Comparison of ENCODE assay signal across 8 cellular contexts in the genomic region with DNA sequence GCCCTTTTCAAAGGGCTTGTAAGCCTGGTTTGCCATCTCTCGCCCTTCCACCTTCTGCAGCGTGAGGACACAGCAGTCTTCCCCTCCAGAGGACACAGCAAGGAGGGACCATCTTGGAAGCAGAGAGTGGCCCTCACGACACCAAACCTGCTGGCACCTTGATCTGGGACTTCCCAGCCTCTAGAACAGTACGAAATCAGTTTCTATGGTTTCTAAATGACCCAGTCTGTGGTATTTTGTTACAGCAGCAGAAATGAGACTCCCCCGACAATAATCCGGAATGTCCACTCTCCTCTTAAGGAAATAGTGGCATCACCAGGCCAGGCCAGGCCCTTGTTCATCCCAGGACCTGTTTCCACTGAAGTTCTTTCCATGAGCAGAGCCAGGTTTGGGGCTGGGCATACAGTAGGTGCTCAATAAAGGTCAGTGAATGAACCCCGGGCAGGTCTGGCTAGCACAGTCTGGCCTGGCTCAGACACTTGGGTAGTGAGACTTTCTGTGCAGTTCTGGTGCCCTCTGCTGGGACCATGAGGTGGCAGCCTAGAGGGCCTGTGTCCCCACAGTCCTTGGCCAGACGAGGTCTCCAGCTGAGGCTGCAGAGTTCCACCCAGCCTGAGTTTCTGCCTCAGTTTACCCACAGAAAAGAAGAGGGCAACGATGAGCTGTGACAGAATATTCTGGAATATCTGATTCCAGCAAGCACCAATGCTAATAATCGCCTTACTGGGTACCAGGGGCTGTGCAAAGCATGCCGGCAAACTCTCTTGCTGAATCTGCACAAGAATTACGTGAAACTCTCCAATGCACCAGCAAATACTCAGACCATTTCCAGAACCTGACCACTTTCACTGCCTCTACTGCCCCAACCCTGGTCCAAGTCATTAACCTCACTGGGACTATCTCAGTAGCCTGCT. TPM values are rescaled to one million over a fixed set of nuclear protein-coding genes. Genes with fewer than 3 reads are reported as not detected.
DNase-seq lines count a peak whose midpoint lies in the region; ATAC-seq and TF ChIP-seq lines count a peak whose summit lies in the region.

No MANE protein-coding gene starts in this region.

- TF ChIP-seq CTCF in esophagus squamous epithelium (IDR thresholded peaks at IDR 0.05), result peak; percentile 75 to 92 (median 84)
- peak; percentile 70 to 79 (median 79) for TF ChIP-seq CTCF in nephron (IDR thresholded peaks at IDR 0.05; ENCODE audit: unreplicated experiment in 3 of 3)

- H3K4me3 ChIP-seq in NT2/D1 (ENCODE audit: insufficient read length, low read depth), result no peak overlapping the region
- no peak overlapping the region for H3K4me3 ChIP-seq in esophagus squamous epithelium

- peak; percentile 74 for ATAC-seq in GM18502 (IDR thresholded peaks at IDR 0.05; ENCODE audit: poor library complexity, unreplicated experiment)
- peak; percentile 71 for ATAC-seq in HG03439 (IDR thresholded peaks at IDR 0.05; ENCODE audit: unreplicated experiment)
- ATAC-seq in stimulated activated naive CD8-positive, alpha-beta T cell treated with anti-CD3 and anti-CD28 coated beads, Interleukin-15, Interleukin-2, amounts not matched to agents 100 U/mL and 50 U/mL, for 24 hours, result peak; percentile 93

- peaks cover 20% of the 10 kb centered on the region for H3K27me3 ChIP-seq in NT2/D1 (ENCODE audit: insufficient read depth, insufficient read length)
- no peaks in the 10 kb centered on the region for H3K27me3 ChIP-seq in esophagus squamous epithelium

- DNase-seq in A172 (ENCODE audit: low spot score) (peak; percentile 64), NT2/D1 (ENCODE audit: low read depth, low spot score) (peak; percentile 62), activated T-cell treated with anti-CD3 and anti-CD28 coated beads for 24 hours (ENCODE audit: low read depth) (peak; percentile 65), esophagus squamous epithelium (lab: John Stamatoyannopoulos, UW) (no peak)
- peak; percentile 77 for DNase-seq in stimulated activated naive CD8-positive, alpha-beta T cell treated with anti-CD3 and anti-CD28 coated beads, Interleukin-15, Interleukin-2, amounts not matched to agents 100 U/mL and 50 U/mL, for 24 hours

- H3K36me3 ChIP-seq in NT2/D1 (ENCODE audit: insufficient read depth, insufficient read length, low read length) (peaks cover 7% of the 10 kb centered on the region), esophagus squamous epithelium (no peaks in the 10 kb centered on the region)

- H3K27ac ChIP-seq in esophagus squamous epithelium, result no peak overlapping the region

- no peaks in the 10 kb centered on the region for H3K9me3 ChIP-seq in NT2/D1 (ENCODE audit: insufficient read depth, low read length)
- no peaks in the 10 kb centered on the region for H3K9me3 ChIP-seq in esophagus squamous epithelium

- no peak overlapping the region for H3K9ac ChIP-seq in NT2/D1 (ENCODE audit: insufficient read length, low read depth)

- H3K36me3 Mint-ChIP-seq in nephron (ENCODE audit: low read depth), result peaks cover 7% of the 10 kb centered on the region

- TF ChIP-seq POLR2A in esophagus squamous epithelium (IDR thresholded peaks at IDR 0.05), result no peak

- intact Hi-C loops in esophagus squamous epithelium (cut with DNase I), result loop anchor here (2.0 to 10.0 kb wide), 2 partner anchors 91 to 157 kb away; no protein-coding TSS in a partner anchor

- peaks cover 4% of the 10 kb centered on the region for H3K4me1 ChIP-seq in NT2/D1 (ENCODE audit: insufficient read depth, insufficient read length)
- peaks cover 3 to 21% (median 7%) of the 10 kb centered on the region in 3 donors for H3K4me1 ChIP-seq in esophagus squamous epithelium

- H3K27ac Mint-ChIP-seq in nephron, result peak overlapping the region in 2 of 3 experiments; percentile 40 to 51

- no peak overlapping the region for H3K4me3 Mint-ChIP-seq in nephron

- peaks cover 15% of the 10 kb centered on the region for H3K4me1 Mint-ChIP-seq in nephron

- peaks cover 3% of the 10 kb centered on the region for H3K27me3 Mint-ChIP-seq in nephron (ENCODE audit: low read depth)

- H3K9me3 Mint-ChIP-seq in nephron, result no peaks in the 10 kb centered on the region

- WGBS in esophagus squamous epithelium, 2 donors, result 62 to 74% methylated on average over 8 to 11 of the region's 12 CpGs

RNA-seq across cellular contexts. Expression of a gene that starts 14.0 kb away (rescaled TPM):
- 15.0 and 15.8 TPM in 2 replicates for total RNA-seq in A172 (2014; rRNA removed; shearing (Covaris generic))
- 1 to 10 TPM; 2.9 to 5.5 (median 3.3) TPM for total RNA-seq in esophagus squamous epithelium

RNA-seq across cellular contexts. Expression of a gene that starts 22.8 kb away (rescaled TPM):
- total RNA-seq in A172 (2014; rRNA removed; shearing (Covaris generic)), result 12.0 and 20.9 TPM in 2 replicates
- 10 to 100 TPM in 3 of 4 donors, 1 to 10 TPM in 1; 8.5 to 13.9 (median 11.3) TPM for total RNA-seq in esophagus squamous epithelium

RNA-seq across cellular contexts. Expression of a gene that starts 28.2 kb away (rescaled TPM):
- 228 and 284 TPM in 2 replicates for total RNA-seq in A172 (2014; rRNA removed; shearing (Covaris generic))
- total RNA-seq in esophagus squamous epithelium, result 100 to 1,000 TPM in 3 of 4 donors, 10 to 100 TPM in 1; 84.2 to 212 (median 153) TPM

RNA-seq across cellular contexts. Expression of a gene that starts 56.3 kb away (rescaled TPM):
- 19.2 and 23.9 TPM in 2 replicates for total RNA-seq in A172 (2014; rRNA removed; shearing (Covaris generic))
- 10 to 100 TPM; 41.1 to 85.7 (median 69.5) TPM for total RNA-seq in esophagus squamous epithelium
